9 cellular contexts compared by ENCODE assay signal in the genomic region with DNA sequence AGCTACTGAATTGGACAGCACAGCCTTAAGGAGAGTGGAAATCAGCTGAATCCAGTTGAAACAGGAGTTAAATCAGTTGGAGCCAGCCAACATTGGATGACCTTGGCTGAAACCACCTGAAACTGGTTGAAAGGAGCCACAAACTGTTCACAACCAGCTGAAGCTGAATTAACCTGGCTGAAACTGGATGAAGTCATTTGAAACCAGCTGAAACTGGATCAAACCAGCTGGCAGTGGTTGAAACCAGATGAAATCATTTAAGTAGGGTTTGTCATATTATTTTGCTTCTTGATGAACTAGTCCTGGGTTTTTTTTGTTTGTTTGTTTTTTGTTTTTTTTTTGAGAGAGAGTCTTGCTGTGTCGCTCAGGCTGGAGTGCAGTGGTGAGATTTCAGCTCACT. TPM values are rescaled to one million over a fixed set of nuclear protein-coding genes. Genes with fewer than 3 reads are reported as not detected.
"Had no signal": no experiment of that assay in that cellular context is flagged by ENCODE, and none has a peak within 500 bp of the region (broad histone marks: within the 10 kb centered on the region; RNA-seq: fewer than 3 reads in every experiment).

No MANE protein-coding gene starts in this region.

RNA-seq across cellular contexts. Expression of gene SPDYE3, which starts 15.3 kb away (rescaled TPM):
- total RNA-seq: activated B cell treated with CpG ODN at 0.5 μM for 24 hours; activated CD8-positive, alpha-beta T cell treated with anti-CD3 and anti-CD28 coated beads, Interleukin-2, amount 10 ng/mL, durations not matched to agents 7 days and 5 days; activated naive CD4-positive, alpha-beta T cell treated with anti-CD3 and anti-CD28 coated beads for 36 hours; aorta; cerebellum; MCF 10A; RPMI7951; SJSA1 had no signal
- polyA plus RNA-seq: aorta, SK-N-SH had no signal
